Comparison of ENCODE assay signal across 22 cellular contexts in the genomic region with DNA sequence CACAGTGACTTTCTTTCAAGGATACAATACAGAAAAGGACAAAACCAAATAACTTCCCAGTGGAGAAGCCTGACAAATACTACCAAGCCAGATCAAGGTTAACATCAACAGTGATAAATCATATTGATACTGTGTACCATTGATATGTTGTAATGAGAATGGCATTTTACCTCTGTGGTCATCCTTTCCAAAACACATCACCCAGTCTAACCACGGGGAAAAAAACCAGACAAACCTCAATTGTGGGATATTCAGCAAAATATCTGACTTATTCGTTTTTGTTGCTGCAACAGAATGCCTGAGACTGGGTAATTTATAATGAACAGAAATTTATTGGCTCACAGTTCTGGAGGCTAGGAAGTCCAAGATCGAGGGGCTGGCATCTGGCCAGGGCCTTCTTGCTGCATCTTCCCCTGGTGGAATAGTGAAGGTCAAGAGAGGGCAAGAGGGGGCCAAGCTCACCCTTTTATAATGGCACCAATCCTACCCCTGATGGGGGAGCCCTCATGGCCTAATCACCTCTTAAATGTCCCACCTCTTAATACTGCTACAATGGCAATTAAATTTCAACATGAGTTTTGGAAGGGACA.
"Had no signal": no experiment of that assay in that cellular context is flagged by ENCODE, and none has a peak within 500 bp of the region (broad histone marks: within the 10 kb centered on the region; RNA-seq: fewer than 3 reads in every experiment).

No MANE protein-coding gene starts in this region.

- H3K27ac Mint-ChIP-seq: naive thymus-derived CD4-positive, alpha-beta T cell had no signal

- H3K27ac ChIP-seq: dorsolateral prefrontal cortex, heart right ventricle, left ventricle myocardium inferior, lower lobe of right lung, neutrophil, psoas muscle, sigmoid colon, skin epidermis, stomach, thoracic aorta, transverse colon, uterus had no signal

- H3K4me3 ChIP-seq: dorsolateral prefrontal cortex, heart right ventricle, left ventricle myocardium inferior, lower lobe of right lung, psoas muscle, sigmoid colon, skin epidermis, stomach, thoracic aorta, transverse colon, uterus had no signal

- H3K36me3 Mint-ChIP-seq: naive thymus-derived CD4-positive, alpha-beta T cell had no signal

- ATAC-seq: heart right ventricle; left cardiac atrium; lower lobe of right lung; naive thymus-derived CD4-positive, alpha-beta T cell; psoas muscle had no signal

- H3K4me3 Mint-ChIP-seq: naive thymus-derived CD4-positive, alpha-beta T cell had no signal

- FAIRE-seq: frontal cortex had no signal

- H3K4me1 ChIP-seq: heart right ventricle, left ventricle myocardium inferior, lower lobe of right lung, stomach, transverse colon, uterus had no signal

- DNase-seq: cortex of kidney; dorsolateral prefrontal cortex; effector CD8-positive, alpha-beta T cell; heart right ventricle; islet precursor cell; left cardiac atrium; left ventricle myocardium inferior; lower lobe of right lung; naive thymus-derived CD4-positive, alpha-beta T cell; psoas muscle; retina; sigmoid colon; stimulated activated CD4-positive, alpha-beta T cell treated with anti-CD3 and anti-CD28 coated beads, Interleukin-2, amount 100 ng/mL, for 24 hours; stimulated activated CD4-positive, alpha-beta T cell treated with anti-CD3 and anti-CD28 coated beads, Interleukin-4, amount 100 ng/mL, for 4 hours; stimulated activated naive CD4-positive, alpha-beta T cell; stomach; transverse colon; uterus had no signal

- H3K9me3 ChIP-seq: heart right ventricle, left ventricle myocardium inferior, lower lobe of right lung, neutrophil, psoas muscle, sigmoid colon, stomach, thoracic aorta, transverse colon, uterus had no signal

- H3K36me3 ChIP-seq: heart right ventricle, left ventricle myocardium inferior, lower lobe of right lung, neutrophil, sigmoid colon, stomach, thoracic aorta, transverse colon, uterus had no signal

- H3K27me3 ChIP-seq: dorsolateral prefrontal cortex, heart right ventricle, neutrophil, sigmoid colon, stomach, transverse colon, uterus had no signal
